In the genomic region with DNA sequence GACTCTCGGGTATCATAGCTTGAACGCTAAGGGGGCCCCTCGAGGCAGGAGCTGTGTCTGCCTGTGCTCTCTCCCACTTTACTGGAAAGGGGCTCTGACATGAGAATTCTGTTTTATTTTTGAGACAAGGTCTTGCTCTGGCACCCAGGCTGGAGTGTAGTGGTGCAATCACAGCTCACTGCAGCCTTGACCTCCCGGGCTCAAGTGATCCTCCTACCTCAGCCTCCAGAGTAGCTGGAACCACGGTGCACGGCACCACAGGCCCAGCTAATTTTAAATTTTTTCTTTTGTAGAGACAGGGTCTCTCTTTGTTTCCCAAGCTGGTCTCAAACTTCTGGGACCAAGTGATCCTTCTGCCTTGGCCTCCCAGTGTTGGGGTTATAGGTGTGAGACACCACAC, we compare ENCODE assay signal across 35 cellular contexts.
"Had no signal": no experiment of that assay in that cellular context is flagged by ENCODE, and none has a peak within 500 bp of the region (broad histone marks: within the 10 kb centered on the region; RNA-seq: fewer than 3 reads in every experiment).

No MANE protein-coding gene starts in this region.

- H3K36me3 ChIP-seq: ascending aorta, cardiac muscle cell had no signal

- H3K4me3 ChIP-seq: ascending aorta, cardiac muscle cell had no signal

- H3K27me3 Mint-ChIP-seq: activated naive CD8-positive, alpha-beta T cell treated with anti-CD3 and anti-CD28 coated beads, Interleukin-2, amount 50 U/mL, for 24 hours; activated T-helper 17 cell treated with anti-CD3 and anti-CD28 coated beads, Interleukin-2, amount 50 U/mL, for 72 hours had no signal

- H3K9me3 Mint-ChIP-seq: activated B cell treated with CpG ODN at 0.5 μM for 24 hours; activated CD4-positive, alpha-beta memory T cell treated with anti-CD3 and anti-CD28 coated beads for 36 hours; activated CD8-positive, alpha-beta T cell treated with anti-CD3 and anti-CD28 coated beads for 36 hours; activated naive CD4-positive, alpha-beta T cell treated with anti-CD3 and anti-CD28 coated beads, Interleukin-2, amount 10 ng/mL, durations not matched to agents 7 days and 5 days; activated naive CD4-positive, alpha-beta T cell treated with anti-CD3 and anti-CD28 coated beads, Interleukin-2, amount 50 U/mL, for 24 hours; activated naive CD8-positive, alpha-beta T cell treated with anti-CD3 and anti-CD28 coated beads, Interleukin-2, amount 10 ng/mL, durations not matched to agents 7 days and 5 days; activated naive CD8-positive, alpha-beta T cell treated with anti-CD3 and anti-CD28 coated beads, Interleukin-2, amount 50 U/mL, for 24 hours; activated T-cell treated with anti-CD3 and anti-CD28 coated beads, Interleukin-2, amount 50 U/mL, for 4 hours; activated T-cell treated with anti-CD3 and anti-CD28 coated beads, Interleukin-2, amount 50 U/mL, for 72 hours; activated T-helper 1 cell treated with anti-CD3 and anti-CD28 coated beads, Interleukin-12 subunit alpha, Interleukin-12 subunit beta, Interleukin-2, Interleukin-4 antibody, amounts not matched to agents 30 ng/mL and 10 ng/mL and 1 ng/mL, durations not matched to agents 14 hours and 24 hours and 36 hours; activated T-helper 17 cell treated with anti-CD3 and anti-CD28 coated beads, Interleukin-2, amount 50 U/mL, for 72 hours; brain; central memory CD8-positive, alpha-beta T cell; T-cell; T-helper 2 cell treated with Interferon-gamma antibody and Interleukin-4, amounts not matched to agents 5 μg/mL and 100 μg/mL, for 36 hours had no signal

- H3K4me1 ChIP-seq: ascending aorta had no signal

- H3K9me3 ChIP-seq: ascending aorta had no signal

- H3K27me3 ChIP-seq: ascending aorta, cardiac muscle cell had no signal

- ATAC-seq: activated CD8-positive, alpha-beta T cell treated with anti-CD3 and anti-CD28 coated beads for 36 hours; activated naive CD8-positive, alpha-beta T cell treated with anti-CD3 and anti-CD28 coated beads, Interleukin-2, amount 50 U/mL, for 24 hours; activated T-cell treated with anti-CD3 and anti-CD28 coated beads, Interleukin-2, amount 50 U/mL, for 4 hours; activated T-cell treated with anti-CD3 and anti-CD28 coated beads, Interleukin-2, amount 50 U/mL, for 72 hours; activated T-helper 17 cell treated with anti-CD3 and anti-CD28 coated beads, Interleukin-2, amount 50 U/mL, for 72 hours; T-cell had no signal

- H3K27ac ChIP-seq: ascending aorta, cardiac muscle cell, VCaP had no signal

- H3K4me1 Mint-ChIP-seq: activated T-helper 17 cell treated with anti-CD3 and anti-CD28 coated beads, Interleukin-2, amount 50 U/mL, for 72 hours had no signal

- H3K36me3 Mint-ChIP-seq: activated CD4-positive, alpha-beta memory T cell treated with anti-CD3 and anti-CD28 coated beads for 36 hours; activated naive CD4-positive, alpha-beta T cell treated with anti-CD3 and anti-CD28 coated beads, Interleukin-2, amount 10 ng/mL, durations not matched to agents 7 days and 5 days; activated naive CD4-positive, alpha-beta T cell treated with anti-CD3 and anti-CD28 coated beads, Interleukin-2, amount 50 U/mL, for 24 hours; activated naive CD8-positive, alpha-beta T cell; activated naive CD8-positive, alpha-beta T cell treated with anti-CD3 and anti-CD28 coated beads, Interleukin-2, amount 10 ng/mL, durations not matched to agents 7 days and 5 days; brain; T-cell had no signal

- H3K4me3 Mint-ChIP-seq: activated B cell treated with CpG ODN at 0.5 μM for 24 hours; activated CD4-positive, alpha-beta memory T cell treated with anti-CD3 and anti-CD28 coated beads for 36 hours; activated CD8-positive, alpha-beta T cell treated with anti-CD3 and anti-CD28 coated beads for 36 hours; activated naive CD4-positive, alpha-beta T cell treated with anti-CD3 and anti-CD28 coated beads, Interleukin-2, amount 10 ng/mL, durations not matched to agents 7 days and 5 days; activated naive CD4-positive, alpha-beta T cell treated with anti-CD3 and anti-CD28 coated beads, Interleukin-2, amount 50 U/mL, for 24 hours; activated naive CD8-positive, alpha-beta T cell; activated naive CD8-positive, alpha-beta T cell treated with anti-CD3 and anti-CD28 coated beads, Interleukin-2, amount 10 ng/mL, durations not matched to agents 7 days and 5 days; activated naive CD8-positive, alpha-beta T cell treated with anti-CD3 and anti-CD28 coated beads, Interleukin-2, amount 50 U/mL, for 24 hours; activated T-cell treated with anti-CD3 and anti-CD28 coated beads, Interleukin-2, amount 50 U/mL, for 4 hours; activated T-cell treated with anti-CD3 and anti-CD28 coated beads, Interleukin-2, amount 50 U/mL, for 72 hours; activated T-helper 1 cell treated with anti-CD3 and anti-CD28 coated beads, Interleukin-12 subunit alpha, Interleukin-12 subunit beta, Interleukin-2, Interleukin-4 antibody, amounts not matched to agents 30 ng/mL and 10 ng/mL and 1 ng/mL, durations not matched to agents 14 hours and 24 hours and 36 hours; activated T-helper 17 cell treated with anti-CD3 and anti-CD28 coated beads, Interleukin-2, amount 50 U/mL, for 72 hours; brain; central memory CD8-positive, alpha-beta T cell; T-cell; T-helper 2 cell treated with Interferon-gamma antibody and Interleukin-4, amounts not matched to agents 5 μg/mL and 100 μg/mL, for 36 hours had no signal

- DNase-seq: activated B cell treated with CpG ODN at 0.5 μM for 24 hours; activated CD4-positive, alpha-beta memory T cell treated with anti-CD3 and anti-CD28 coated beads for 36 hours; activated CD4-positive, alpha-beta T cell treated with anti-CD3 and anti-CD28 coated beads for 4 hours; activated CD4-positive, alpha-beta T cell treated with anti-CD3 and anti-CD28 coated beads, Interleukin-2, amount 50 U/mL, for 1 hour; activated CD4-positive, alpha-beta T cell treated with anti-CD3 and anti-CD28 coated beads, Interleukin-2, amount 50 U/mL, for 4 hours; activated CD4-positive, CD25-positive, alpha-beta regulatory T cell treated with anti-CD3 and anti-CD28 coated beads, Interleukin-2, amount 50 U/mL, for 72 hours; activated CD8-positive, alpha-beta memory T cell treated with anti-CD3 and anti-CD28 coated beads, Interleukin-2, amount 50 U/mL, for 4 hours; activated CD8-positive, alpha-beta T cell treated with anti-CD3 and anti-CD28 coated beads for 36 hours; activated effector memory CD4-positive, alpha-beta T cell treated with Interleukin-2 at 50 U/mL for 16 hours; activated gamma-delta T cell; activated naive CD4-positive, alpha-beta T cell treated with anti-CD3 and anti-CD28 coated beads, Interleukin-2, amount 10 ng/mL, durations not matched to agents 7 days and 5 days; activated naive CD4-positive, alpha-beta T cell treated with Interleukin-2 at 50 U/mL for 16 hours; activated naive CD8-positive, alpha-beta T cell treated with anti-CD3 and anti-CD28 coated beads, Interleukin-2, amount 10 ng/mL, durations not matched to agents 7 days and 5 days; activated naive CD8-positive, alpha-beta T cell treated with anti-CD3 and anti-CD28 coated beads, Interleukin-2, amount 50 U/mL, for 24 hours; activated T-cell treated with anti-CD3 and anti-CD28 coated beads for 4 hours; activated T-cell treated with anti-CD3 and anti-CD28 coated beads, Interleukin-2, amount 50 U/mL, for 1 hour; activated T-cell treated with anti-CD3 and anti-CD28 coated beads, Interleukin-2, amount 50 U/mL, for 4 hours; activated T-cell treated with anti-CD3 and anti-CD28 coated beads, Interleukin-2, amount 50 U/mL, for 72 hours; amygdala; anterior cingulate cortex; caudate nucleus; cerebellar nuclear complex; T-cell; T-helper 2 cell; T-helper 9 cell had no signal

- H3K27ac Mint-ChIP-seq: activated B cell treated with CpG ODN at 0.5 μM for 24 hours; activated CD4-positive, alpha-beta memory T cell treated with anti-CD3 and anti-CD28 coated beads for 36 hours; activated CD8-positive, alpha-beta T cell treated with anti-CD3 and anti-CD28 coated beads for 36 hours; activated naive CD4-positive, alpha-beta T cell treated with anti-CD3 and anti-CD28 coated beads, Interleukin-2, amount 10 ng/mL, durations not matched to agents 7 days and 5 days; activated naive CD4-positive, alpha-beta T cell treated with anti-CD3 and anti-CD28 coated beads, Interleukin-2, amount 50 U/mL, for 24 hours; activated naive CD8-positive, alpha-beta T cell; activated naive CD8-positive, alpha-beta T cell treated with anti-CD3 and anti-CD28 coated beads, Interleukin-2, amount 10 ng/mL, durations not matched to agents 7 days and 5 days; activated naive CD8-positive, alpha-beta T cell treated with anti-CD3 and anti-CD28 coated beads, Interleukin-2, amount 50 U/mL, for 24 hours; activated T-cell treated with anti-CD3 and anti-CD28 coated beads, Interleukin-2, amount 50 U/mL, for 72 hours; activated T-helper 1 cell treated with anti-CD3 and anti-CD28 coated beads, Interleukin-12 subunit alpha, Interleukin-12 subunit beta, Interleukin-2, Interleukin-4 antibody, amounts not matched to agents 30 ng/mL and 10 ng/mL and 1 ng/mL, durations not matched to agents 14 hours and 24 hours and 36 hours; activated T-helper 17 cell treated with anti-CD3 and anti-CD28 coated beads, Interleukin-2, amount 50 U/mL, for 72 hours; T-cell; T-helper 2 cell treated with Interferon-gamma antibody and Interleukin-4, amounts not matched to agents 5 μg/mL and 100 μg/mL, for 36 hours had no signal
